In the genomic region with DNA sequence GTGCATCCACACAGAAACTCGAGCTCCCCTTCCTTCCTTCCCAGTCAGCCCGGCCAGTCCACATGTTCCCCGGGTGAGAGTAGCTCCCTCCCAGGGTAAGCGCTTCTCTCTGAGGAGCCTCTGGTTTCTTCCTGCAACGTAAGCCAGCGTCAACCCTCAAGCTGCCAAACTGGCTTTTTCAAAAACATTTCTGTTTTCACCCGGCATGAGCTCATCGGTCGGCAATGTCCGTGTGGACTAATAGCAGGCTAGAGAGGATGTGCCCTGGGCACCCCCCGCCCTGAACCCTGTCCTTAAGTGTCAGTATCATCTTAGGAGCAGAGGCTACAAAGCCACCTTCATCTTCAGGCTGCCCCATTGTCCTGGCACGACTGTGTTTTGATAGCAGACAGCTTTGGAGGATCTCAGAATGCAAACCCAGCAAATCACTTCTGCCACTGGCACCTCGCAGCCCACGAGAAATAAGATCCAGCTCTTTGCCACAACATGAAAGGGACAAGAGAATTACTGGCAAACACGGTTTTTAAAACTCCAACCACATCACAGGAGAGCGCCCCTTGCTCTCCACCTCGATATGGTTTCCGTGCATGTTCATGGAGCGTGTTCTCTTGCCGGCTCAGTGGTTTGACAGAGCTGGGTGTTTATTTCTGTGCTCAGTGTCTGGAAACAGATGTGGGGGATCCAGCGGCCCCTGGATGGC, we compare ENCODE assay signal across 10 cellular contexts. TPM values are rescaled to one million over a fixed set of nuclear protein-coding genes. Genes with fewer than 3 reads are reported as not detected.
DNase-seq lines count a peak whose midpoint lies in the region; ATAC-seq and TF ChIP-seq lines count a peak whose summit lies in the region.
"Had no signal": no experiment of that assay in that cellular context is flagged by ENCODE, and none has a peak within 500 bp of the region (broad histone marks: within the 10 kb centered on the region; RNA-seq: fewer than 3 reads in every experiment).

No MANE protein-coding gene starts in this region.

- H3K36me3 Mint-ChIP-seq in HFFc6 (ENCODE audit: low read depth) (no peaks in the 10 kb centered on the region), endodermal cell (ENCODE audit: low read depth) (no peaks in the 10 kb centered on the region)
- no peaks in the 10 kb centered on the region for H3K36me3 Mint-ChIP-seq in activated CD4-positive, alpha-beta T cell treated with anti-CD3 and anti-CD28 coated beads, Interleukin-2, amount 10 ng/mL, durations not matched to agents 7 days and 5 days (ENCODE audit: low read depth)

- peak; percentile 65 for DNase-seq in HFFc6
- peak; percentile 44 for DNase-seq in endodermal cell
- DNase-seq in left colon: no peak
- peak; percentile 50 to 77 for DNase-seq in tibial artery
- no peak for DNase-seq in NCI-H748 (lab: John Stamatoyannopoulos, UW; ENCODE audit: unreplicated experiment)
- DNase-seq in hypothalamus (lab: John Stamatoyannopoulos, UW): no peak
- no peak for DNase-seq in activated CD4-positive, alpha-beta T cell treated with anti-CD3 and anti-CD28 coated beads, Interleukin-2, amount 10 ng/mL, durations not matched to agents 7 days and 5 days
- no peak for DNase-seq in activated CD4-positive, alpha-beta T cell treated with anti-CD3 and anti-CD28 coated beads for 1 hour
- DNase-seq: stimulated activated CD4-positive, alpha-beta T cell treated with anti-CD3 and anti-CD28 coated beads, Interleukin-4, amount 100 ng/mL, for 24 hours had no signal

- TF ChIP-seq CTCF in HFFc6 (IDR thresholded peaks at IDR 0.05) (no peak), endodermal cell (conservative IDR thresholded peaks at IDR 0.05) (no peak), tibial artery (IDR thresholded peaks at IDR 0.05) (no peak)

- H3K9ac ChIP-seq in endodermal cell (ENCODE audit: extremely low read depth, low read length, poor library complexity, severe bottlenecking): no peak overlapping the region

- H3K4me3 ChIP-seq in endodermal cell (ENCODE audit: low read length) (no peak overlapping the region), tibial artery (peak overlapping the region in 1 of 2 donors; percentile 3)

- CTCF ChIA-PET in activated CD4-positive, alpha-beta T cell treated with anti-CD3 and anti-CD28 coated beads, Interleukin-2, amount 10 ng/mL, durations not matched to agents 7 days and 5 days (lab: Charles Lee): interaction anchor here (0.9 to 1.0 kb wide), 3 partner anchors 11 to 21 kb away, joined by 3 to 4 read pairs (median 3); no protein-coding TSS in a partner anchor

- H3K36me3 ChIP-seq in endodermal cell (ENCODE audit: control insufficient read depth, insufficient read depth, low read length) (peaks cover 15% of the 10 kb centered on the region), tibial artery (no peaks in the 10 kb centered on the region)

- POLR2A ChIA-PET in activated CD4-positive, alpha-beta T cell treated with anti-CD3 and anti-CD28 coated beads, Interleukin-2, amount 10 ng/mL, durations not matched to agents 7 days and 5 days (lab: Charles Lee): no interaction called here

- H3K27me3 Mint-ChIP-seq in HFFc6 (ENCODE audit: insufficient read depth) (peaks cover 13% of the 10 kb centered on the region), endodermal cell (ENCODE audit: insufficient read depth) (peaks cover 1% of the 10 kb centered on the region)
- H3K27me3 Mint-ChIP-seq in activated CD4-positive, alpha-beta T cell treated with anti-CD3 and anti-CD28 coated beads, Interleukin-2, amount 10 ng/mL, durations not matched to agents 7 days and 5 days: peaks cover 50% of the 10 kb centered on the region

- H3K9me3 Mint-ChIP-seq in HFFc6 (no peaks in the 10 kb centered on the region), endodermal cell (no peaks in the 10 kb centered on the region)
- no peaks in the 10 kb centered on the region for H3K9me3 Mint-ChIP-seq in activated CD4-positive, alpha-beta T cell treated with anti-CD3 and anti-CD28 coated beads, Interleukin-2, amount 10 ng/mL, durations not matched to agents 7 days and 5 days

- H3K4me1 ChIP-seq in endodermal cell (ENCODE audit: control insufficient read depth, insufficient read depth, low read length) (no peaks in the 10 kb centered on the region), tibial artery (peaks cover 0 to 25% (median 18%) of the 10 kb centered on the region in 4 donors)

- WGBS in endodermal cell (ENCODE audit: insufficient coverage in 1 of 2, insufficient read length in 1 of 2), 2 experiments: 77 to 87% methylated on average over 11 to 21 of the region's 21 CpGs

- peak; percentile 18 for ATAC-seq in left colon

- H3K27ac Mint-ChIP-seq in HFFc6 (peak overlapping the region; percentile 81), endodermal cell (no peak overlapping the region)
- no peak overlapping the region for H3K27ac Mint-ChIP-seq in activated CD4-positive, alpha-beta T cell treated with anti-CD3 and anti-CD28 coated beads, Interleukin-2, amount 10 ng/mL, durations not matched to agents 7 days and 5 days

- intact Hi-C loops in left colon (cut with DNase I, micrococcal nuclease): no loop called here
- intact Hi-C loops in tibial artery (cut with DNase I; ENCODE audit: low total_unique reads): no loop called here

- H3K4me1 Mint-ChIP-seq in HFFc6 (ENCODE audit: low read depth): peaks cover 18% of the 10 kb centered on the region
- peaks cover 5% of the 10 kb centered on the region for H3K4me1 Mint-ChIP-seq in endodermal cell
- no peaks in the 10 kb centered on the region for H3K4me1 Mint-ChIP-seq in activated CD4-positive, alpha-beta T cell treated with anti-CD3 and anti-CD28 coated beads, Interleukin-2, amount 10 ng/mL, durations not matched to agents 7 days and 5 days

- H3K4me3 Mint-ChIP-seq in HFFc6 (peak overlapping the region; percentile 79), endodermal cell (no peak overlapping the region)
- H3K4me3 Mint-ChIP-seq in activated CD4-positive, alpha-beta T cell treated with anti-CD3 and anti-CD28 coated beads, Interleukin-2, amount 10 ng/mL, durations not matched to agents 7 days and 5 days: no peak overlapping the region

- H3K27me3 ChIP-seq in endodermal cell (ENCODE audit: control insufficient read depth, insufficient read depth, low read length, poor library complexity, severe bottlenecking): no peaks in the 10 kb centered on the region
- H3K27me3 ChIP-seq in tibial artery: peaks cover 0 to 10% of the 10 kb centered on the region in 2 donors

- H3K9me3 ChIP-seq in endodermal cell (ENCODE audit: control insufficient read depth, low read length) (no peaks in the 10 kb centered on the region), tibial artery (no peaks in the 10 kb centered on the region)

- H3K27ac ChIP-seq in endodermal cell (ENCODE audit: low read depth, low read length) (no peak overlapping the region), tibial artery (peak overlapping the region; percentile 18 to 23)

RNA-seq across cellular contexts. Expression of a gene that starts 9.9 kb away (rescaled TPM):
- total RNA-seq in HFFc6 (2021; fragmentation: NEBNext Ultra II Directional; extraction: Animal tissue kit (Norgen Biotek cat#: 25700)): 1 to 10 TPM in 5 of 6 experiments, under 1 TPM in 1; 1.00 to 2.5 (median 1.9) TPM
- total RNA-seq in endodermal cell (1 to 10 TPM; 6.9 to 7.3 TPM), left colon (1 to 10 TPM; 3.9 to 5.4 TPM)
- 2.3 TPM for polyA plus RNA-seq in endodermal cell (2013, experiment 1 of 2)
- polyA plus RNA-seq in endodermal cell (2013, experiment 2 of 2): 3.1 TPM
- total RNA-seq in activated CD4-positive, alpha-beta T cell treated with anti-CD3 and anti-CD28 coated beads, Interleukin-2, amount 10 ng/mL, durations not matched to agents 7 days and 5 days: not detected
- total RNA-seq: T-helper 1 cell treated with Interleukin-12 subunit alpha and Interleukin-12 subunit beta and Interleukin-4 antibody, amounts not matched to agents 30 ng/mL and 1 ng/mL, for 36 hours had no signal

RNA-seq across cellular contexts. Expression of a gene that starts 29.6 kb away (rescaled TPM):
- total RNA-seq in HFFc6 (2021; fragmentation: NEBNext Ultra II Directional; extraction: Animal tissue kit (Norgen Biotek cat#: 25700)): 10 to 100 TPM; 11.4 to 14.8 (median 13.5) TPM
- total RNA-seq in endodermal cell (1 to 10 TPM; 2.7 to 5.1 TPM), left colon (10 to 100 TPM; 46.6 to 52.7 TPM)
- polyA plus RNA-seq in endodermal cell (2013, experiment 1 of 2): 0.36 TPM
- 0.37 TPM for polyA plus RNA-seq in endodermal cell (2013, experiment 2 of 2)
- under 1 TPM; 0.40 to 0.45 TPM for total RNA-seq in activated CD4-positive, alpha-beta T cell treated with anti-CD3 and anti-CD28 coated beads, Interleukin-2, amount 10 ng/mL, durations not matched to agents 7 days and 5 days

Comparison
In these comparisons a context has a peak if more than half of its experiments do, and no peak if none do; other contexts are left out.
1. DNase-seq: peak in HFFc6 (single experiment), endodermal cell (single experiment) and tibial artery (2 of 2); none in left colon (0 of 2), NCI-H748 (single experiment), hypothalamus (0 of 51), activated CD4-positive, alpha-beta T cell treated with anti-CD3 and anti-CD28 coated beads, Interleukin-2, amount 10 ng/mL, durations not matched to agents 7 days and 5 days (single experiment) and activated CD4-positive, alpha-beta T cell treated with anti-CD3 and anti-CD28 coated beads for 1 hour (single experiment).